In the genomic region with DNA sequence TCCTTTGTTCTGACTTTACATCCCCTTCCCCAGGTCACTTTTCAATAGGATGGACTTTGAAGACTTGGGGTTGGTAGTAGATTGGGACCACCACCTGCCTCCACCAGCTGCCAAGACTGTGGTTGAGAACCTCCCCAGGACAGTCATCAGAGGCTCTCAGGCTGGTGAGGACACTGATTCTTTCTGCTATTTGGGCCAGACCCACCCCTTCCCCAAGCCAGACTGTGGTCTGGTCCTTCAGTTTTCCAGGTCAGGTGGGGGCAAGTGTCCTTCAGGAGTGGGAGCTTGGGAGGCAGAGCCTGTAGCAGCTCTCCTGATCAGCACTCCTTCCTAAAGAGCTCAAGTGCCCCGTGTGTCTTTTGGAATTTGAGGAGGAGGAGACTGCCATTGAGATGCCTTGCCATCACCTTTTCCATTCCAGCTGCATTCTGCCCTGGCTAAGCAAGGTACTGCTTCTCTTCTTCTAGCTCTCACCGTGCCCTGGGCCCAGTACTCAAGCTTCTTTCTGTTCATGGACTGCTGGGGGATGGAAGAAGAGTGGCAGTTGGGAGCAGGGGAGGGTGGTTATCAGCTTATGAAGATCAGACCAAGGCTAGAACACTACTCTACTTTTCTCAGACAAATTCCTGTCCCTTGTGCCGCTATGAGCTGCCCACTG, we compare ENCODE assay signal across 1 cellular context.
TF ChIP-seq lines count a peak whose summit lies in the region.

No MANE protein-coding gene starts in this region.

TF ChIP-seq in GM12878, 131 proteins besides CTCF, POLR2A, EP300 and RAD21:
- TF ChIP-seq ASH2L (IDR thresholded peaks at IDR 0.05; ENCODE audit: borderline replicate concordance, low read depth): no peak
